Comparison of ENCODE assay signal across 8 cellular contexts in genomic region chrX:151680805-151681204, GRCh38. TPM values are rescaled to one million over a fixed set of nuclear protein-coding genes. Genes with fewer than 3 reads are reported as not detected.
DNase-seq lines count a peak whose midpoint lies in the region; ATAC-seq and TF ChIP-seq lines count a peak whose summit lies in the region.

No MANE protein-coding gene starts in this region.

- H3K9me3 Mint-ChIP-seq in activated T-helper 2 cell treated with anti-CD3 and anti-CD28 coated beads, Interferon-gamma antibody, Interleukin-2, Interleukin-4, amounts not matched to agents 10 μg/mL and 5 μg/mL and 100 μg/mL, durations not matched to agents 14 hours and 24 hours and 36 hours = no peaks in the 10 kb centered on the region

- no peaks in the 10 kb centered on the region for H3K9me2 ChIP-seq in PC-9 (ENCODE audit: insufficient read depth)

- no TSS peak for BruUV-seq in PC-9 (replicated peaks; lab: Mats Ljungman, UMichigan)

- peak; percentile 83 for ATAC-seq in HG03097 (IDR thresholded peaks at IDR 0.05; ENCODE audit: low FRiP score, unreplicated experiment)
- ATAC-seq in left cardiac atrium = peak; percentile 34 to 51
- ATAC-seq in GM18505 (IDR thresholded peaks at IDR 0.05; ENCODE audit: unreplicated experiment) = no peak

- POLR2A ChIA-PET in PC-9 (lab: Charles Lee; ENCODE audit: unreplicated experiment) = no interaction called here

- no peaks in the 10 kb centered on the region for H3K9me3 ChIP-seq in PC-9 (ENCODE audit: insufficient read depth, low read depth)

- H3K4me1 ChIP-seq in PC-9 (replicated peaks; ENCODE audit: insufficient read depth) = no peaks in the 10 kb centered on the region

- H3K79me2 ChIP-seq in PC-9 (ENCODE audit: low read depth) = no peaks in the 10 kb centered on the region

- no peaks in the 10 kb centered on the region for H3F3A ChIP-seq in PC-9 (ENCODE audit: insufficient read depth, low read depth)

- intact Hi-C loops in PC-9 (cut with micrococcal nuclease; ENCODE audit: unreplicated experiment) (loop anchor here (1.0 kb wide), 1 partner anchor 530 kb away; no protein-coding TSS in a partner anchor), left cardiac atrium (cut with DNase I) (loop anchor here (2.0 to 5.0 kb wide), 2 partner anchors 529 to 530 kb away; no protein-coding TSS in a partner anchor)
- intact Hi-C loops in activated T-helper 2 cell treated with anti-CD3 and anti-CD28 coated beads, Interferon-gamma antibody, Interleukin-2, Interleukin-4, amounts not matched to agents 10 μg/mL and 5 μg/mL and 100 μg/mL, durations not matched to agents 14 hours and 24 hours and 36 hours (cut with micrococcal nuclease) = loop anchor here (2.0 kb wide), 2 partner anchors 174 to 528 kb away; no protein-coding TSS in a partner anchor

- H2AFZ ChIP-seq in PC-9 = no peak overlapping the region

- in situ Hi-C loops in GM13976 (cut with MboI; ENCODE audit: low sequenced_read_pairs, unreplicated experiment) = loop anchor here (5.0 kb wide), 1 partner anchor 529 kb away; no protein-coding TSS in a partner anchor

- no peak overlapping the region for H3K4me3 Mint-ChIP-seq in activated T-helper 2 cell treated with anti-CD3 and anti-CD28 coated beads, Interferon-gamma antibody, Interleukin-2, Interleukin-4, amounts not matched to agents 10 μg/mL and 5 μg/mL and 100 μg/mL, durations not matched to agents 14 hours and 24 hours and 36 hours (ENCODE audit: low read depth)

- H3K36me3 Mint-ChIP-seq in activated T-helper 2 cell treated with anti-CD3 and anti-CD28 coated beads, Interferon-gamma antibody, Interleukin-2, Interleukin-4, amounts not matched to agents 10 μg/mL and 5 μg/mL and 100 μg/mL, durations not matched to agents 14 hours and 24 hours and 36 hours (ENCODE audit: low read depth) = no peaks in the 10 kb centered on the region

- TF ChIP-seq POLR2A in GM18505 (IDR thresholded peaks at IDR 0.05; ENCODE audit: borderline replicate concordance, extremely low read depth, insufficient read depth, insufficient read length) = no peak

- no peaks in the 10 kb centered on the region for H3K4me1 Mint-ChIP-seq in activated T-helper 2 cell treated with anti-CD3 and anti-CD28 coated beads, Interferon-gamma antibody, Interleukin-2, Interleukin-4, amounts not matched to agents 10 μg/mL and 5 μg/mL and 100 μg/mL, durations not matched to agents 14 hours and 24 hours and 36 hours (ENCODE audit: low read depth)

- TF ChIP-seq CTCF in AG09309 (IDR thresholded peaks at IDR 0.05; ENCODE audit: control insufficient read depth, insufficient read depth, low read depth, low read length, missing control alignments) = peak; percentile 45
- peak; percentile 73 for TF ChIP-seq CTCF in GM13976 (IDR thresholded peaks at IDR 0.05; ENCODE audit: borderline replicate concordance, control extremely low read depth, extremely low read depth, insufficient read depth, missing control alignments)
- peak; percentile 94 for TF ChIP-seq CTCF in PC-9 (conservative IDR thresholded peaks at IDR 0.05)

- DNase-seq in AG09309 (ENCODE audit: low read depth) = no peak
- peak; percentile 49 for DNase-seq in GM13976 (ENCODE audit: low spot score)
- DNase-seq in PC-9 = peak; percentile 39 to 49
- DNase-seq in activated T-helper 2 cell treated with anti-CD3 and anti-CD28 coated beads, Interferon-gamma antibody, Interleukin-2, Interleukin-4, amounts not matched to agents 10 μg/mL and 5 μg/mL and 100 μg/mL, durations not matched to agents 14 hours and 24 hours and 36 hours (ENCODE audit: low spot score) = peak; percentile 16
- DNase-seq in left cardiac atrium = peak; percentile 34
- DNase-seq in stimulated activated CD4-positive, alpha-beta T cell treated with anti-CD3 and anti-CD28 coated beads, Interleukin-15, amount 100 ng/mL, for 48 hours (ENCODE audit: low read depth in 2 of 2) = peak; percentile 26 to 62

- no peaks in the 10 kb centered on the region for H3K36me3 ChIP-seq in PC-9 (ENCODE audit: low read depth)

- peaks cover 48% of the 10 kb centered on the region for H3K27me3 ChIP-seq in PC-9 (ENCODE audit: insufficient read depth, low read depth)

- CTCF ChIA-PET in PC-9 (lab: Charles Lee) = no interaction called here

- no peak overlapping the region for H3K4me2 ChIP-seq in PC-9

- no peak overlapping the region for H3K27ac Mint-ChIP-seq in activated T-helper 2 cell treated with anti-CD3 and anti-CD28 coated beads, Interferon-gamma antibody, Interleukin-2, Interleukin-4, amounts not matched to agents 10 μg/mL and 5 μg/mL and 100 μg/mL, durations not matched to agents 14 hours and 24 hours and 36 hours

- no peaks in the 10 kb centered on the region for H4K20me1 ChIP-seq in PC-9 (ENCODE audit: insufficient read depth)

- H3K4me3 ChIP-seq in AG09309 (ENCODE audit: control insufficient read depth, low read depth, low read length) (no peak overlapping the region), PC-9 (no peak overlapping the region)

- no peak overlapping the region for H3K27ac ChIP-seq in PC-9

- peaks cover 9% of the 10 kb centered on the region for H3K27me3 Mint-ChIP-seq in activated T-helper 2 cell treated with anti-CD3 and anti-CD28 coated beads, Interferon-gamma antibody, Interleukin-2, Interleukin-4, amounts not matched to agents 10 μg/mL and 5 μg/mL and 100 μg/mL, durations not matched to agents 14 hours and 24 hours and 36 hours (ENCODE audit: low read depth)

RNA-seq across cellular contexts. Expression of gene PRRG3, which starts 14.5 kb away (rescaled TPM):
- total RNA-seq in PC-9 (2021) (not detected in 2 replicates), left cardiac atrium (1 to 10 TPM in 1 of 2 donors, under 1 TPM in 1; 0.18 to 1.1 TPM)
- total RNA-seq in activated T-helper 2 cell treated with anti-CD3 and anti-CD28 coated beads, Interferon-gamma antibody, Interleukin-2, Interleukin-4, amounts not matched to agents 10 μg/mL and 5 μg/mL and 100 μg/mL, durations not matched to agents 14 hours and 24 hours and 36 hours = not detected in 2 replicates

RNA-seq across cellular contexts. Expression of gene FATE1, which starts 35.0 kb away (rescaled TPM):
- total RNA-seq in PC-9 (2021) (not detected in 2 replicates), left cardiac atrium (not detected)
- total RNA-seq in activated T-helper 2 cell treated with anti-CD3 and anti-CD28 coated beads, Interferon-gamma antibody, Interleukin-2, Interleukin-4, amounts not matched to agents 10 μg/mL and 5 μg/mL and 100 μg/mL, durations not matched to agents 14 hours and 24 hours and 36 hours = not detected in 2 replicates

RNA-seq across cellular contexts. Expression of gene CNGA2, which starts 53.7 kb away (rescaled TPM):
- total RNA-seq in PC-9 (2021) (not detected in 2 replicates), left cardiac atrium (not detected)
- not detected in 2 replicates for total RNA-seq in activated T-helper 2 cell treated with anti-CD3 and anti-CD28 coated beads, Interferon-gamma antibody, Interleukin-2, Interleukin-4, amounts not matched to agents 10 μg/mL and 5 μg/mL and 100 μg/mL, durations not matched to agents 14 hours and 24 hours and 36 hours
